In genomic region chr13:34810996-34811395, GRCh38 we compare ENCODE assay signal across 19 cellular contexts.
DNase-seq lines count a peak whose midpoint lies in the region; TF ChIP-seq lines count a peak whose summit lies in the region.
"Had no signal": no experiment of that assay in that cellular context is flagged by ENCODE, and none has a peak within 500 bp of the region (broad histone marks: within the 10 kb centered on the region; RNA-seq: fewer than 3 reads in every experiment).

No MANE protein-coding gene starts in this region.

- H3K9me3 ChIP-seq in esophagus muscularis mucosa = peaks cover 0 to 9% (median 3%) of the 10 kb centered on the region in 4 donors

- WGBS in esophagus muscularis mucosa = 62% methylated on average over 3 of the region's 3 CpGs

- no peaks in the 10 kb centered on the region for H3K36me3 ChIP-seq in esophagus muscularis mucosa
- H3K36me3 ChIP-seq: BLaER1 had no signal

- peaks cover 0 to 4% (median under 1%) of the 10 kb centered on the region in 4 donors for H3K4me1 ChIP-seq in esophagus muscularis mucosa
- H3K4me1 ChIP-seq: BLaER1 had no signal

- intact Hi-C loops in esophagus muscularis mucosa (cut with DNase I) = no loop called here

- no peak for TF ChIP-seq EP300 in esophagus muscularis mucosa (IDR thresholded peaks at IDR 0.05)

- no peak overlapping the region for H3K27ac ChIP-seq in esophagus muscularis mucosa (replicated peaks in 1 of 4)
- H3K27ac ChIP-seq: 22Rv1, A549, BLaER1 had no signal

- TF ChIP-seq CTCF in esophagus muscularis mucosa (IDR thresholded peaks at IDR 0.05) = no peak

- no peaks in the 10 kb centered on the region for H3K27me3 ChIP-seq in esophagus muscularis mucosa
- H3K27me3 ChIP-seq: BLaER1 had no signal

- TF ChIP-seq POLR2A in esophagus muscularis mucosa (IDR thresholded peaks at IDR 0.05; ENCODE audit: low read depth) = no peak

- DNase-seq in NCI-H82 (lab: John Stamatoyannopoulos, UW) (peak; percentile 11), NCI-H82 treated with DMSO at 0.1 percent for 48 hours (lab: John Stamatoyannopoulos, UW; ENCODE audit: unreplicated experiment) (no peak), M059J (ENCODE audit: low read depth) (peak; percentile 78), T1000 (lab: John Stamatoyannopoulos, UW) (peak; percentile 3), DMS 273 (lab: John Stamatoyannopoulos, UW; ENCODE audit: unreplicated experiment) (no peak), NCI-H1092 treated with DMSO at 0.1 percent for 48 hours (lab: John Stamatoyannopoulos, UW) (no peak), esophagus muscularis mucosa (ENCODE audit: extremely low spot score) (no peak)
- DNase-seq: AML-193; Calu3; CD4-positive, alpha-beta memory T cell; DMS 273 treated with DMSO at 0.1 percent for 48 hours; DMS53; GF-D8; GOT3; H7; KBM-7 had no signal

- no peak overlapping the region for H3K4me3 ChIP-seq in esophagus muscularis mucosa
- H3K4me3 ChIP-seq: A549, BLaER1 had no signal

Comparison
In these comparisons a context has a peak if more than half of its experiments do, and no peak if none do; other contexts are left out.
1. DNase-seq: peak in NCI-H82 (single experiment), M059J (single experiment) and T1000 (single experiment); none in NCI-H82 treated with DMSO at 0.1 percent for 48 hours (single experiment), DMS 273 (single experiment), NCI-H1092 treated with DMSO at 0.1 percent for 48 hours (single experiment) and esophagus muscularis mucosa (single experiment).